In genomic region chr1:212794561-212795014, GRCh38 we compare ENCODE assay signal across 10 cellular contexts. TPM values are rescaled to one million over a fixed set of nuclear protein-coding genes. Genes with fewer than 3 reads are reported as not detected.
DNase-seq lines count a peak whose midpoint lies in the region; ATAC-seq and TF ChIP-seq lines count a peak whose summit lies in the region.
"Had no signal": no experiment of that assay in that cellular context is flagged by ENCODE, and none has a peak within 500 bp of the region (broad histone marks: within the 10 kb centered on the region; RNA-seq: fewer than 3 reads in every experiment).

No MANE protein-coding gene starts in this region.

- no peak overlapping the region for H2AK5ac ChIP-seq in mesenchymal stem cell (ENCODE audit: low read length, severe bottlenecking)

- H3K9ac ChIP-seq in mesenchymal stem cell (ENCODE audit: low read length) = no peak overlapping the region

- no peak overlapping the region for H3K14ac ChIP-seq in mesenchymal stem cell (ENCODE audit: low read length in 2 of 2)

- H3K4me3 ChIP-seq in mesenchymal stem cell (ENCODE audit: insufficient read depth in 1 of 2, low read depth in 1 of 2, low read length in 2 of 2) (no peak overlapping the region), gastrocnemius medialis (no peak overlapping the region)

- H3K27ac Mint-ChIP-seq in activated T-cell treated with anti-CD3 and anti-CD28 coated beads, Interleukin-2, amount 50 U/mL, for 72 hours = no peak overlapping the region

- no peaks in the 10 kb centered on the region for H3K9me3 Mint-ChIP-seq in activated T-cell treated with anti-CD3 and anti-CD28 coated beads, Interleukin-2, amount 50 U/mL, for 4 hours
- H3K9me3 Mint-ChIP-seq in activated T-cell treated with anti-CD3 and anti-CD28 coated beads, Interleukin-2, amount 50 U/mL, for 72 hours = no peaks in the 10 kb centered on the region

- H3K27me3 ChIP-seq in mesenchymal stem cell (ENCODE audit: control insufficient read depth in 1 of 2, insufficient read depth in 1 of 2, low read length in 2 of 2) (no peaks in the 10 kb centered on the region), gastrocnemius medialis (no peaks in the 10 kb centered on the region)

- H2BK15ac ChIP-seq in mesenchymal stem cell (ENCODE audit: low read depth, poor library complexity, severe bottlenecking) = no peak overlapping the region

- H3K4me3 Mint-ChIP-seq in activated T-cell treated with anti-CD3 and anti-CD28 coated beads, Interleukin-2, amount 50 U/mL, for 4 hours = peak overlapping the region; percentile 5
- peak overlapping the region in 1 of 2 donors; percentile 3 for H3K4me3 Mint-ChIP-seq in activated T-cell treated with anti-CD3 and anti-CD28 coated beads, Interleukin-2, amount 50 U/mL, for 72 hours

- H3K36me3 ChIP-seq in mesenchymal stem cell (ENCODE audit: control insufficient read depth in 1 of 2, insufficient read depth in 2 of 2, low read depth in 1 of 2, low read length in 2 of 2) (peaks cover 0 to 39% of the 10 kb centered on the region in 2 experiments), gastrocnemius medialis (peaks cover 0 to 37% of the 10 kb centered on the region in 2 donors)

- intact Hi-C loops in gastrocnemius medialis (cut with DNase I; ENCODE audit: low total_unique reads) = loop anchor here (5.0 kb wide), 2 partner anchors 63 to 223 kb away; partner anchors contain the start of genes ANGEL2 and FLVCR1

- no peak overlapping the region for H3K4ac ChIP-seq in mesenchymal stem cell (ENCODE audit: low read depth in 1 of 2, low read length in 2 of 2)

- H3K23ac ChIP-seq in mesenchymal stem cell (ENCODE audit: low read length in 2 of 2) = no peak overlapping the region

- H3K27me3 Mint-ChIP-seq in activated T-cell treated with anti-CD3 and anti-CD28 coated beads, Interleukin-2, amount 50 U/mL, for 4 hours (ENCODE audit: low read depth) = no peaks in the 10 kb centered on the region
- no peaks in the 10 kb centered on the region for H3K27me3 Mint-ChIP-seq in activated T-cell treated with anti-CD3 and anti-CD28 coated beads, Interleukin-2, amount 50 U/mL, for 72 hours (ENCODE audit: low read depth)

- no peak overlapping the region for H3K4me2 ChIP-seq in mesenchymal stem cell (ENCODE audit: low read length, poor library complexity, severe bottlenecking)

- H3K18ac ChIP-seq in mesenchymal stem cell (ENCODE audit: low read depth in 1 of 2, low read length in 2 of 2) = no peak overlapping the region

- in situ Hi-C loops in gastrocnemius medialis (cut with MboI; ENCODE audit: low sequenced_read_pairs in 4 of 4) = loop anchor here in 1 of 4 donors (10.0 kb wide), 2 partner anchors 130 to 220 kb away; partner anchors contain the start of gene ANGEL2

- no peak overlapping the region for H4K8ac ChIP-seq in mesenchymal stem cell (ENCODE audit: low read length)

- H3K27ac ChIP-seq in mesenchymal stem cell (ENCODE audit: low read length, poor library complexity, severe bottlenecking) (no peak overlapping the region), gastrocnemius medialis (no peak overlapping the region)

- peaks cover 39% of the 10 kb centered on the region for H3K4me1 Mint-ChIP-seq in activated T-cell treated with anti-CD3 and anti-CD28 coated beads, Interleukin-2, amount 50 U/mL, for 4 hours (ENCODE audit: low read depth)
- H3K4me1 Mint-ChIP-seq in activated T-cell treated with anti-CD3 and anti-CD28 coated beads, Interleukin-2, amount 50 U/mL, for 72 hours (ENCODE audit: low read depth) = peaks cover 36% of the 10 kb centered on the region

- no peak overlapping the region for H2AFZ ChIP-seq in mesenchymal stem cell (ENCODE audit: low read depth, low read length)

- no peaks in the 10 kb centered on the region for H3K9me3 ChIP-seq in mesenchymal stem cell (ENCODE audit: control insufficient read depth, low read length)
- no peaks in the 10 kb centered on the region for H3K9me3 ChIP-seq in gastrocnemius medialis

- no peak for DNase-seq in activated T-cell treated with anti-CD3 and anti-CD28 coated beads, Interleukin-2, amount 50 U/mL, for 4 hours
- DNase-seq in activated T-cell treated with anti-CD3 and anti-CD28 coated beads, Interleukin-2, amount 50 U/mL, for 72 hours = no peak
- DNase-seq in OCI-M1 (lab: John Stamatoyannopoulos, UW) (peak; percentile 73), mesenchymal stem cell (peak; percentile 15), SK-N-DZ (ENCODE audit: low spot score) (no peak), gastrocnemius medialis (no peak)
- DNase-seq in effector CD4-positive, alpha-beta T cell = no peak

- peaks cover 13% of the 10 kb centered on the region for H3K79me1 ChIP-seq in mesenchymal stem cell (replicated peaks; ENCODE audit: low read length, poor library complexity, severe bottlenecking)

- ATAC-seq in activated T-cell treated with anti-CD3 and anti-CD28 coated beads, Interleukin-2, amount 50 U/mL, for 4 hours = no peak
- ATAC-seq in activated T-cell treated with anti-CD3 and anti-CD28 coated beads, Interleukin-2, amount 50 U/mL, for 72 hours (replicated peaks in 1 of 2) = no peak
- ATAC-seq in HG02938 (IDR thresholded peaks at IDR 0.05; ENCODE audit: unreplicated experiment) (peak; percentile 85), gastrocnemius medialis (no peak)

- H2BK12ac ChIP-seq in mesenchymal stem cell (ENCODE audit: low read length in 2 of 2) = no peak overlapping the region

- 68% methylated on average over 1 of the region's 1 CpG for WGBS in mesenchymal stem cell

- no peak for TF ChIP-seq CTCF in gastrocnemius medialis (IDR thresholded peaks at IDR 0.05 in 4 of 5, conservative IDR thresholded peaks at IDR 0.05 in 1 of 5)

- H3K4me1 ChIP-seq in mesenchymal stem cell (ENCODE audit: control insufficient read depth, insufficient read depth, low read depth, low read length) (peaks cover 2% of the 10 kb centered on the region), gastrocnemius medialis (peaks cover 12 to 13% of the 10 kb centered on the region in 2 donors)

- H4K91ac ChIP-seq in mesenchymal stem cell (ENCODE audit: low read length) = no peak overlapping the region

- H2BK5ac ChIP-seq in mesenchymal stem cell (ENCODE audit: low read depth, low read length, poor library complexity, severe bottlenecking) = no peak overlapping the region

- no peak overlapping the region for H2BK120ac ChIP-seq in mesenchymal stem cell (ENCODE audit: low read depth, low read length)

- H3K36me3 Mint-ChIP-seq in activated T-cell treated with anti-CD3 and anti-CD28 coated beads, Interleukin-2, amount 50 U/mL, for 4 hours (ENCODE audit: insufficient read depth) = peaks cover 18% of the 10 kb centered on the region
- H3K36me3 Mint-ChIP-seq in activated T-cell treated with anti-CD3 and anti-CD28 coated beads, Interleukin-2, amount 50 U/mL, for 72 hours (ENCODE audit: insufficient read depth in 2 of 2) = peaks cover 9 to 21% of the 10 kb centered on the region in 2 donors

- TF ChIP-seq POLR2A in gastrocnemius medialis (IDR thresholded peaks at IDR 0.05) = no peak

RNA-seq across cellular contexts. Expression of gene TATDN3, which starts 2.9 kb away (rescaled TPM):
- total RNA-seq in activated T-cell treated with anti-CD3 and anti-CD28 coated beads, Interleukin-2, amount 50 U/mL, for 4 hours = 10 to 100 TPM; 15.5 to 20.1 (median 15.8) TPM
- 10 to 100 TPM; 17.7 to 18.2 TPM for total RNA-seq in activated T-cell treated with anti-CD3 and anti-CD28 coated beads, Interleukin-2, amount 50 U/mL, for 72 hours
- 8.6 TPM for polyA plus RNA-seq in mesenchymal stem cell (2013, experiment 1 of 2)
- 8.7 TPM for polyA plus RNA-seq in mesenchymal stem cell (2013, experiment 2 of 2)
- 24.8 and 28.7 TPM in 2 replicates for polyA plus RNA-seq in SK-N-DZ (2014; cell fraction: cytosol; rRNA removed)
- 22.0 and 29.3 TPM in 2 replicates for polyA plus RNA-seq in SK-N-DZ (2014; cell fraction: nucleus; rRNA removed)
- total RNA-seq in gastrocnemius medialis = 10 to 100 TPM; 19.5 to 27.3 (median 25.6) TPM

RNA-seq across cellular contexts. Expression of gene NSL1, which starts 3.0 kb away (rescaled TPM):
- total RNA-seq in activated T-cell treated with anti-CD3 and anti-CD28 coated beads, Interleukin-2, amount 50 U/mL, for 4 hours = 10 to 100 TPM; 31.1 to 39.8 (median 31.8) TPM
- 10 to 100 TPM; 41.8 to 44.9 TPM for total RNA-seq in activated T-cell treated with anti-CD3 and anti-CD28 coated beads, Interleukin-2, amount 50 U/mL, for 72 hours
- 18.1 TPM for polyA plus RNA-seq in mesenchymal stem cell (2013, experiment 1 of 2)
- polyA plus RNA-seq in mesenchymal stem cell (2013, experiment 2 of 2) = 19.1 TPM
- 76.5 and 86.2 TPM in 2 replicates for polyA plus RNA-seq in SK-N-DZ (2014; cell fraction: cytosol; rRNA removed)
- polyA plus RNA-seq in SK-N-DZ (2014; cell fraction: nucleus; rRNA removed) = 44.6 and 87.6 TPM in 2 replicates
- 10 to 100 TPM; 21.3 to 42.6 (median 28.2) TPM for total RNA-seq in gastrocnemius medialis

RNA-seq across cellular contexts. Expression of gene SPATA45, which starts 52.9 kb away (rescaled TPM):
- total RNA-seq in activated T-cell treated with anti-CD3 and anti-CD28 coated beads, Interleukin-2, amount 50 U/mL, for 4 hours = not detected
- total RNA-seq in activated T-cell treated with anti-CD3 and anti-CD28 coated beads, Interleukin-2, amount 50 U/mL, for 72 hours = not detected
- 0.19 TPM for polyA plus RNA-seq in mesenchymal stem cell (2013, experiment 1 of 2)
- 0.26 TPM for polyA plus RNA-seq in mesenchymal stem cell (2013, experiment 2 of 2)
- polyA plus RNA-seq in SK-N-DZ (2014; cell fraction: cytosol; rRNA removed) = not detected in 2 replicates
- polyA plus RNA-seq in SK-N-DZ (2014; cell fraction: nucleus; rRNA removed) = not detected in 2 replicates
- not detected for total RNA-seq in gastrocnemius medialis
- total RNA-seq: activated CD8-positive, alpha-beta memory T cell treated with anti-CD3 and anti-CD28 coated beads for 36 hours had no signal
- polyA plus RNA-seq: BJ had no signal

Comparison
In these comparisons a context has a peak if more than half of its experiments do, and no peak if none do; other contexts are left out.
1. DNase-seq: peak in OCI-M1 (single experiment) and mesenchymal stem cell (single experiment); none in activated T-cell treated with anti-CD3 and anti-CD28 coated beads, Interleukin-2, amount 50 U/mL, for 4 hours (single experiment), activated T-cell treated with anti-CD3 and anti-CD28 coated beads, Interleukin-2, amount 50 U/mL, for 72 hours (0 of 2), SK-N-DZ (single experiment), gastrocnemius medialis (0 of 2) and effector CD4-positive, alpha-beta T cell (single experiment).